ENCODE assay signal across 8 cellular contexts in genomic region chr17:43020030-43020621, GRCh38.
DNase-seq lines count a peak whose midpoint lies in the region; ATAC-seq lines count a peak whose summit lies in the region.

No MANE protein-coding gene starts in this region.

- no peaks in the 10 kb centered on the region for H3K9me3 ChIP-seq in muscle layer of colon (ENCODE audit: low read length)

- no peak for ATAC-seq in stimulated activated naive CD8-positive, alpha-beta T cell treated with anti-CD3 and anti-CD28 coated beads, Interleukin-15, Interleukin-2, amounts not matched to agents 100 U/mL and 50 U/mL, for 24 hours
- no peak for ATAC-seq in HG03135 (IDR thresholded peaks at IDR 0.05; ENCODE audit: unreplicated experiment)

- H3K4me3 Mint-ChIP-seq in stimulated activated naive CD8-positive, alpha-beta T cell treated with anti-CD3 and anti-CD28 coated beads, Interleukin-15, Interleukin-2, amounts not matched to agents 100 ng/mL and 50 ng/mL, for 24 hours: peak overlapping the region; percentile 84

- H3K9ac ChIP-seq in muscle layer of colon (ENCODE audit: low read length): no peak overlapping the region

- no peak for DNase-seq in stimulated activated naive CD8-positive, alpha-beta T cell treated with anti-CD3 and anti-CD28 coated beads, Interleukin-15, Interleukin-2, amounts not matched to agents 100 U/mL and 50 U/mL, for 24 hours
- DNase-seq in caudate nucleus (lab: John Stamatoyannopoulos, UW) (peak in 6 of 61 donors; percentile 8 to 58 (median 20)), NCI-H526 (lab: John Stamatoyannopoulos, UW) (no peak), C1 segment of cervical spinal cord (lab: John Stamatoyannopoulos, UW) (no peak), NCI-H510A treated with DMSO at 0.1 percent for 48 hours (lab: John Stamatoyannopoulos, UW) (no peak)

- no peak overlapping the region for H3K27ac Mint-ChIP-seq in stimulated activated naive CD8-positive, alpha-beta T cell treated with anti-CD3 and anti-CD28 coated beads, Interleukin-15, Interleukin-2, amounts not matched to agents 100 ng/mL and 50 ng/mL, for 24 hours

- H3K36me3 Mint-ChIP-seq in stimulated activated naive CD8-positive, alpha-beta T cell treated with anti-CD3 and anti-CD28 coated beads, Interleukin-15, Interleukin-2, amounts not matched to agents 100 ng/mL and 50 ng/mL, for 24 hours (ENCODE audit: low read depth): no peaks in the 10 kb centered on the region

- H3K27me3 ChIP-seq in muscle layer of colon (ENCODE audit: control insufficient read depth in 1 of 2, insufficient read depth in 2 of 2, low read length in 2 of 2): no peaks in the 10 kb centered on the region

- peaks cover 27% of the 10 kb centered on the region for H3K36me3 ChIP-seq in muscle layer of colon (ENCODE audit: insufficient read depth, low read length)

- peaks cover 37% of the 10 kb centered on the region for H3K4me1 Mint-ChIP-seq in stimulated activated naive CD8-positive, alpha-beta T cell treated with anti-CD3 and anti-CD28 coated beads, Interleukin-15, Interleukin-2, amounts not matched to agents 100 ng/mL and 50 ng/mL, for 24 hours (ENCODE audit: low read depth)

- H3K9me3 Mint-ChIP-seq in stimulated activated naive CD8-positive, alpha-beta T cell treated with anti-CD3 and anti-CD28 coated beads, Interleukin-15, Interleukin-2, amounts not matched to agents 100 ng/mL and 50 ng/mL, for 24 hours: no peaks in the 10 kb centered on the region

- H3K4me3 ChIP-seq in muscle layer of colon (ENCODE audit: low read depth in 1 of 2, low read length in 2 of 2): peak overlapping the region in 1 of 2 donors; percentile 84

- no peaks in the 10 kb centered on the region for H3K27me3 Mint-ChIP-seq in stimulated activated naive CD8-positive, alpha-beta T cell treated with anti-CD3 and anti-CD28 coated beads, Interleukin-15, Interleukin-2, amounts not matched to agents 100 ng/mL and 50 ng/mL, for 24 hours

- H3K27ac ChIP-seq in caudate nucleus (ENCODE audit: low read depth, low read length) (peak overlapping the region; percentile 76), muscle layer of colon (ENCODE audit: low read depth, low read length) (peak overlapping the region; percentile 63)

- H3K4me1 ChIP-seq in muscle layer of colon (ENCODE audit: insufficient read depth, low read length): peaks cover 34% of the 10 kb centered on the region
